1 cellular context compared by ENCODE assay signal in genomic region chr12:110123861-110124183, GRCh38.
A peak's percentile ranks its signal among the peaks of the same experiment; 100 is the strongest.
TF ChIP-seq lines count a peak whose summit lies in the region.

No MANE protein-coding gene starts in this region.

TF ChIP-seq in HepG2, 621 proteins besides CTCF, POLR2A, EP300 and RAD21 (continued from another document and continues in another):
- TF ChIP-seq TFDP1 (CRISPR knock-in tag; IDR thresholded peaks at IDR 0.05; ENCODE audit: borderline replicate concordance) (peak; percentile 89), ZNF260 (CRISPR knock-in tag; IDR thresholded peaks at IDR 0.05; ENCODE audit: borderline replicate concordance, low read depth) (no peak), POGK (CRISPR knock-in tag; conservative IDR thresholded peaks at IDR 0.05) (0 out of 2 replicates have a peak, but pooled peaks have one; percentile 23), MYC (CRISPR knock-in tag; IDR thresholded peaks at IDR 0.05; ENCODE audit: borderline replicate concordance) (peak; percentile 86), SALL1 (CRISPR knock-in tag; IDR thresholded peaks at IDR 0.05) (peak; percentile 19; the same call in 1 of the 2 replicates), TAF1 (CRISPR knock-in tag; IDR thresholded peaks at IDR 0.05) (no peak), POLR2G (IDR thresholded peaks at IDR 0.05; ENCODE audit: low read depth, low read length) (peak; percentile 17; the same call in 1 of the 2 replicates), ZNF331 (CRISPR knock-in tag; IDR thresholded peaks at IDR 0.05) (0 out of 2 replicates have a peak, but pooled peaks have one; percentile 26), ZNF232 (CRISPR knock-in tag; IDR thresholded peaks at IDR 0.05; ENCODE audit: borderline replicate concordance) (0 out of 2 replicates have a peak, but pooled peaks have one; percentile 16), HCFC1 (IDR thresholded peaks at IDR 0.05; ENCODE audit: low read depth, low read length) (no peak), SPEN (CRISPR knock-in tag; IDR thresholded peaks at IDR 0.05; ENCODE audit: low read depth) (peak; percentile 53; the same call in 1 of the 2 replicates), ZNF430 (CRISPR knock-in tag; IDR thresholded peaks at IDR 0.05) (0 out of 2 replicates have a peak, but pooled peaks have one; percentile 20), ATF7-NPFF (CRISPR knock-in tag; IDR thresholded peaks at IDR 0.05; ENCODE audit: low read depth) (peak; percentile 46; the same call in 1 of the 2 replicates), HHEX (CRISPR knock-in tag; IDR thresholded peaks at IDR 0.05) (no peak), USF2 (IDR thresholded peaks at IDR 0.05; ENCODE audit: low read depth, low read length) (0 out of 2 replicates have a peak, but pooled peaks have one; percentile 8), USF2 (CRISPR knock-in tag; IDR thresholded peaks at IDR 0.05; ENCODE audit: borderline replicate concordance) (peak; percentile 45; the same call in 1 of the 2 replicates), ZNF773 (CRISPR knock-in tag; IDR thresholded peaks at IDR 0.05; ENCODE audit: borderline replicate concordance) (no peak), HNF4G (IDR thresholded peaks at IDR 0.05; ENCODE audit: borderline replicate concordance, low read depth, low read length) (no peak), HNF4G (CRISPR knock-in tag; IDR thresholded peaks at IDR 0.05; ENCODE audit: borderline replicate concordance, low read depth) (no peak), MXD1 (CRISPR knock-in tag; IDR thresholded peaks at IDR 0.05) (peak; percentile 34), TBX3 (IDR thresholded peaks at IDR 0.05; ENCODE audit: borderline replicate concordance) (no peak), ELF1 (CRISPR knock-in tag; IDR thresholded peaks at IDR 0.05) (no peak), ZNF75D (CRISPR knock-in tag; IDR thresholded peaks at IDR 0.05; ENCODE audit: borderline replicate concordance) (no peak), ZNF776 (CRISPR knock-in tag; IDR thresholded peaks at IDR 0.05) (no peak), ZSCAN29 (CRISPR knock-in tag; conservative IDR thresholded peaks at IDR 0.05) (0 out of 2 replicates have a peak, but pooled peaks have one; percentile 9), KDM5B (CRISPR knock-in tag; IDR thresholded peaks at IDR 0.05; ENCODE audit: borderline replicate concordance) (0 out of 2 replicates have a peak, but pooled peaks have one; percentile 5), TFDP2 (CRISPR knock-in tag; IDR thresholded peaks at IDR 0.05) (peak; percentile 87), ZNF496 (CRISPR knock-in tag; IDR thresholded peaks at IDR 0.05; ENCODE audit: insufficient replicate concordance) (no peak), ZNF777 (CRISPR knock-in tag; IDR thresholded peaks at IDR 0.05) (peak; percentile 65), IRF2 (CRISPR knock-in tag; IDR thresholded peaks at IDR 0.05) (no peak), ARNT2 (CRISPR knock-in tag; IDR thresholded peaks at IDR 0.05; ENCODE audit: low read depth) (peak; percentile 69; the same call in 1 of the 2 replicates), ZIK1 (CRISPR knock-in tag; IDR thresholded peaks at IDR 0.05; ENCODE audit: borderline replicate concordance, low read depth) (no peak), FOXJ3 (CRISPR knock-in tag; IDR thresholded peaks at IDR 0.05; ENCODE audit: borderline replicate concordance) (no peak), HBP1 (CRISPR knock-in tag; IDR thresholded peaks at IDR 0.05; ENCODE audit: low read depth) (peak; percentile 82; the same call in 1 of the 2 replicates), HOXA3 (CRISPR knock-in tag; IDR thresholded peaks at IDR 0.05) (peak; percentile 38; the same call in 1 of the 2 replicates), CEBPG (CRISPR knock-in tag; IDR thresholded peaks at IDR 0.05) (no peak), SP5 (CRISPR knock-in tag; IDR thresholded peaks at IDR 0.05; ENCODE audit: borderline replicate concordance, low read depth) (0 out of 2 replicates have a peak, but pooled peaks have one; percentile 44), ZNF761 (CRISPR knock-in tag; conservative IDR thresholded peaks at IDR 0.05) (no peak), HDAC2 (CRISPR knock-in tag; IDR thresholded peaks at IDR 0.05) (peak; percentile 24; the same call in 1 of the 2 replicates), ATF2 (CRISPR knock-in tag; IDR thresholded peaks at IDR 0.05) (0 out of 2 replicates have a peak, but pooled peaks have one; percentile 29), ZNF280D (CRISPR knock-in tag; IDR thresholded peaks at IDR 0.05) (0 out of 2 replicates have a peak, but pooled peaks have one; percentile 11), RARG (CRISPR knock-in tag; IDR thresholded peaks at IDR 0.05; ENCODE audit: low read depth) (no peak), MAFK (conservative IDR thresholded peaks at IDR 0.05 in 1 of 2, IDR thresholded peaks at IDR 0.05 in 1 of 2; ENCODE audit: low read length in 2 of 2) (no peak), NKX3-1 (CRISPR knock-in tag; IDR thresholded peaks at IDR 0.05) (no peak), ZSCAN21 (CRISPR knock-in tag; IDR thresholded peaks at IDR 0.05; ENCODE audit: borderline replicate concordance) (peak; percentile 17; the same call in 1 of the 2 replicates), SAFB2 (CRISPR knock-in tag; IDR thresholded peaks at IDR 0.05; ENCODE audit: borderline replicate concordance, low read depth) (0 out of 2 replicates have a peak, but pooled peaks have one; percentile 14), HNF1A (IDR thresholded peaks at IDR 0.05; ENCODE audit: low read depth) (no peak), HNF1A (CRISPR knock-in tag; IDR thresholded peaks at IDR 0.05; ENCODE audit: borderline replicate concordance) (0 out of 2 replicates have a peak, but pooled peaks have one; percentile 0), ZFP90 (CRISPR knock-in tag; IDR thresholded peaks at IDR 0.05; ENCODE audit: borderline replicate concordance) (no peak)
